ENCODE assay signal across 1 cellular context in genomic region chr19:51367565-51368365, GRCh38.
TF ChIP-seq lines count a peak whose summit lies in the region.

No MANE protein-coding gene starts in this region.

TF ChIP-seq in A549, 52 proteins besides CTCF, POLR2A, EP300 and RAD21:
- TF ChIP-seq CEBPB (IDR thresholded peaks at IDR 0.05): no peak
- TF ChIP-seq NR3C1 (IDR thresholded peaks at IDR 0.05): no peak
- TF ChIP-seq SMC3 (IDR thresholded peaks at IDR 0.05): no peak
- TF ChIP-seq NFE2L2 (conservative IDR thresholded peaks at IDR 0.05; ENCODE audit: low read length): no peak
- peak; percentile 25; the same call in 1 of the 2 replicates for TF ChIP-seq MAZ (IDR thresholded peaks at IDR 0.05; ENCODE audit: borderline replicate concordance, low read depth, low read length)
- no peak for TF ChIP-seq MYC (IDR thresholded peaks at IDR 0.05; ENCODE audit: borderline replicate concordance, low read length)
- no peak for TF ChIP-seq ESRRA (IDR thresholded peaks at IDR 0.05; ENCODE audit: borderline replicate concordance, low read length)
- no peak for TF ChIP-seq HMGXB4 (CRISPR knock-in tag; IDR thresholded peaks at IDR 0.05; ENCODE audit: borderline replicate concordance)
- TF ChIP-seq TFCP2L1 (CRISPR knock-in tag; IDR thresholded peaks at IDR 0.05): 0 out of 2 replicates have a peak, but pooled peaks have one; percentile 34
- TF ChIP-seq ZC3H11A (IDR thresholded peaks at IDR 0.05): no peak
- no peak for TF ChIP-seq RNF2 (IDR thresholded peaks at IDR 0.05; ENCODE audit: borderline replicate concordance, low read depth)
- no peak for TF ChIP-seq HOXB5 (CRISPR knock-in tag; IDR thresholded peaks at IDR 0.05)
- TF ChIP-seq KDM1A (IDR thresholded peaks at IDR 0.05; ENCODE audit: low read depth): no peak
- 0 out of 2 replicates have a peak, but pooled peaks have one; percentile 65 for TF ChIP-seq E2F6 (IDR thresholded peaks at IDR 0.05; ENCODE audit: borderline replicate concordance, low read depth)
- no peak for TF ChIP-seq EHMT2 (IDR thresholded peaks at IDR 0.05; ENCODE audit: low read depth)
- no peak for TF ChIP-seq ZFP36 (IDR thresholded peaks at IDR 0.05; ENCODE audit: borderline replicate concordance, partially characterized antibody)
- TF ChIP-seq JUN (IDR thresholded peaks at IDR 0.05): peak; percentile 29 to 80; a peak in 4 of 5 replicates
- no peak for TF ChIP-seq BHLHE40 (IDR thresholded peaks at IDR 0.05; ENCODE audit: low read depth, low read length)
- no peak; the same call in 1 of the 2 replicates for TF ChIP-seq RARB (CRISPR knock-in tag; IDR thresholded peaks at IDR 0.05)
- TF ChIP-seq BCL3 (IDR thresholded peaks at IDR 0.05): peak; percentile 35; the same call in 1 of the 3 replicates
- no peak for TF ChIP-seq CHD4 (IDR thresholded peaks at IDR 0.05; ENCODE audit: borderline replicate concordance)
- TF ChIP-seq MAX (IDR thresholded peaks at IDR 0.05): peak; percentile 89
- 0 out of 2 replicates have a peak, but pooled peaks have one; percentile 49 for TF ChIP-seq TP53 (CRISPR knock-in tag; IDR thresholded peaks at IDR 0.05)
- no peak for TF ChIP-seq CBX2 (IDR thresholded peaks at IDR 0.05; ENCODE audit: borderline replicate concordance, low read depth)
- TF ChIP-seq PHF8 (IDR thresholded peaks at IDR 0.05; ENCODE audit: borderline replicate concordance, low read depth): peak; percentile 77
- TF ChIP-seq HOXB13 (CRISPR knock-in tag; IDR thresholded peaks at IDR 0.05; ENCODE audit: low read depth): no peak
